In the genomic region with DNA sequence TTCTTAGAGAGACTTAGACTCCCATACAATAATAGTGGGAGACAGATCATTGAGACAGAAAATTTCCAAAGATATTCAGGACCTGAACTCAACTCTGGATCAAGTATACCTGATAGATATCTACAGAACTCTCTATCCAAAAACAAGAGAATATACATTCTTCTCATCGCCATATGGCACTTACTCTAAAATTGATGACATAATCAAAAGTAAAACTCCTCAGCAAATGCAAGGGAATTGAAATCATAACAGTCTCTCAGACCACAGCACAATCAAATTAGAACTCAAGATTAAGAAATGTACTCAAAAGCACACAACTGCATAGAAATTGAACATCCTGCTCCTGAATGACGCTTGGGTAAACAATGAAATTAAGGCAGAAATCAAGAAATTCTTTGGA, we compare ENCODE assay signal across 24 cellular contexts.
"Had no signal": no experiment of that assay in that cellular context is flagged by ENCODE, and none has a peak within 500 bp of the region (broad histone marks: within the 10 kb centered on the region; RNA-seq: fewer than 3 reads in every experiment).

No MANE protein-coding gene starts in this region.

- H3K4me1 ChIP-seq: colonic mucosa, gastrocnemius medialis, heart right ventricle, left lung, lower lobe of right lung had no signal

- DNase-seq: colonic mucosa; cortex of kidney; effector CD8-positive, alpha-beta T cell; effector memory CD8-positive, alpha-beta T cell; endodermal cell; erythroblast; esophagus squamous epithelium; foreskin melanocyte; gastrocnemius medialis; glutamatergic neuron; head of caudate nucleus; heart right ventricle; hippocampal formation; left cardiac atrium; left lung; left ventricle myocardium superior; lower lobe of right lung; mucosa of descending colon; naive B cell had no signal

- H3K4me3 ChIP-seq: colonic mucosa, esophagus squamous epithelium, gastrocnemius medialis, heart right ventricle, left lung, lower lobe of right lung, mucosa of descending colon had no signal

- H3K27me3 ChIP-seq: colonic mucosa, esophagus squamous epithelium, gastrocnemius medialis, heart right ventricle had no signal

- H3K27ac ChIP-seq: colonic mucosa, epithelial cell of prostate, esophagus squamous epithelium, gastrocnemius medialis, heart right ventricle, left lung, lower lobe of right lung had no signal

- ATAC-seq: effector memory CD8-positive, alpha-beta T cell; esophagus mucosa; gastrocnemius medialis; heart right ventricle; left cardiac atrium; left lung; left ventricle myocardium superior; lower lobe of right lung; mucosa of descending colon had no signal

- H3K9me3 ChIP-seq: colonic mucosa, gastrocnemius medialis, lower lobe of right lung, mucosa of descending colon had no signal

- FAIRE-seq: endometrium, islet of Langerhans, keratinocyte had no signal

- H3K36me3 ChIP-seq: colonic mucosa, esophagus squamous epithelium, gastrocnemius medialis, heart right ventricle, left lung, lower lobe of right lung had no signal
